Comparison of ENCODE assay signal across 1 cellular context in the genomic region with DNA sequence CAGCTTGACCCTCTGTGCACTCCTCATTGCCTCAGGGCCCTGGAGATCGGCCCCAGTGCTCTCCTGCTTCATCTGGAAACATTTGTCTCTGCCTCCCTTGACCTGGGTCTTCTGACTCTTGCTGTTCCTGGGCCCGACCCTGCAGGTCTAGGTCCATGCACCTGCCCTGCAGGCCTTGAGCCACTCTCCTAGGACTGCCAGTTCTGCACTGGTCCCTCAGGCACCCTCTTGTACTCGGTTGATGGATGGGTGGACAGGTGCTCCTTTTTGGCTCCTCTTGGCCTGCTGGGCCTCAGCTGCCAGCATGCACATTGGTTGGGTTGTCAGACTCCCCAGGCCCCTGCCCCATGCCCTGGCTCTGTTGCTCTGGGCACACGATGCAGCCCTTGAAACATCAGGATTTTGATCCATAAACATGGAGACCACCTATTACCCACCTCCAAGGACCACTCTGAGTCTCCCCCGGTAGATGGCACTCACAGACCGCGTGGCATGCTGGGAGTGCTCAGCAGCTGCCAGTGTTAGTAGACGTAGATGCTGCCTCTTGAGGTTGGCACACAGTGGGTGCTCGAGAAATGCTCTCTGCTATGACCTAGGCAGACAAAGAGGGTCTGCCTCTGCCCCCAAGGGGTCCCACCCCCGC.
TF ChIP-seq lines count a peak whose summit lies in the region.

No MANE protein-coding gene starts in this region.

TF ChIP-seq in H1, 55 proteins besides CTCF, POLR2A, EP300 and RAD21:
- TF ChIP-seq ATF3 (IDR thresholded peaks at IDR 0.05; ENCODE audit: insufficient read depth, low read depth, low read length) (no peak), TAF7 (optimal IDR thresholded peaks at IDR 0.05; ENCODE audit: borderline replicate concordance, low read depth, low read length) (no peak), RNF2 (IDR thresholded peaks at IDR 0.05; ENCODE audit: borderline replicate concordance, low read depth, low read length, missing control alignments, poor library complexity, severe bottlenecking) (no peak), MAFK (IDR thresholded peaks at IDR 0.05; ENCODE audit: low read depth, low read length) (no peak), SAP30 (IDR thresholded peaks at IDR 0.05; ENCODE audit: insufficient read depth, insufficient replicate concordance, low read length) (no peak), CBX8 (IDR thresholded peaks at IDR 0.05; ENCODE audit: borderline replicate concordance, low read depth, low read length) (no peak), RFX5 (IDR thresholded peaks at IDR 0.05; ENCODE audit: borderline replicate concordance, low read depth, low read length) (no peak), USF2 (IDR thresholded peaks at IDR 0.05; ENCODE audit: low read length) (no peak), EGR1 (IDR thresholded peaks at IDR 0.05; ENCODE audit: borderline replicate concordance, low read depth, low read length) (no peak), POU5F1 (IDR thresholded peaks at IDR 0.05; ENCODE audit: low read depth, low read length) (no peak), CEBPB (IDR thresholded peaks at IDR 0.05; ENCODE audit: low read depth, low read length) (no peak), BCL11A (IDR thresholded peaks at IDR 0.05; ENCODE audit: low read depth in 2 of 2, low read length in 2 of 2) (no peak), EZH2 (IDR thresholded peaks at IDR 0.05; ENCODE audit: low read depth, low read length, severe bottlenecking) (no peak)
- TF ChIP-seq, protein P1, sequence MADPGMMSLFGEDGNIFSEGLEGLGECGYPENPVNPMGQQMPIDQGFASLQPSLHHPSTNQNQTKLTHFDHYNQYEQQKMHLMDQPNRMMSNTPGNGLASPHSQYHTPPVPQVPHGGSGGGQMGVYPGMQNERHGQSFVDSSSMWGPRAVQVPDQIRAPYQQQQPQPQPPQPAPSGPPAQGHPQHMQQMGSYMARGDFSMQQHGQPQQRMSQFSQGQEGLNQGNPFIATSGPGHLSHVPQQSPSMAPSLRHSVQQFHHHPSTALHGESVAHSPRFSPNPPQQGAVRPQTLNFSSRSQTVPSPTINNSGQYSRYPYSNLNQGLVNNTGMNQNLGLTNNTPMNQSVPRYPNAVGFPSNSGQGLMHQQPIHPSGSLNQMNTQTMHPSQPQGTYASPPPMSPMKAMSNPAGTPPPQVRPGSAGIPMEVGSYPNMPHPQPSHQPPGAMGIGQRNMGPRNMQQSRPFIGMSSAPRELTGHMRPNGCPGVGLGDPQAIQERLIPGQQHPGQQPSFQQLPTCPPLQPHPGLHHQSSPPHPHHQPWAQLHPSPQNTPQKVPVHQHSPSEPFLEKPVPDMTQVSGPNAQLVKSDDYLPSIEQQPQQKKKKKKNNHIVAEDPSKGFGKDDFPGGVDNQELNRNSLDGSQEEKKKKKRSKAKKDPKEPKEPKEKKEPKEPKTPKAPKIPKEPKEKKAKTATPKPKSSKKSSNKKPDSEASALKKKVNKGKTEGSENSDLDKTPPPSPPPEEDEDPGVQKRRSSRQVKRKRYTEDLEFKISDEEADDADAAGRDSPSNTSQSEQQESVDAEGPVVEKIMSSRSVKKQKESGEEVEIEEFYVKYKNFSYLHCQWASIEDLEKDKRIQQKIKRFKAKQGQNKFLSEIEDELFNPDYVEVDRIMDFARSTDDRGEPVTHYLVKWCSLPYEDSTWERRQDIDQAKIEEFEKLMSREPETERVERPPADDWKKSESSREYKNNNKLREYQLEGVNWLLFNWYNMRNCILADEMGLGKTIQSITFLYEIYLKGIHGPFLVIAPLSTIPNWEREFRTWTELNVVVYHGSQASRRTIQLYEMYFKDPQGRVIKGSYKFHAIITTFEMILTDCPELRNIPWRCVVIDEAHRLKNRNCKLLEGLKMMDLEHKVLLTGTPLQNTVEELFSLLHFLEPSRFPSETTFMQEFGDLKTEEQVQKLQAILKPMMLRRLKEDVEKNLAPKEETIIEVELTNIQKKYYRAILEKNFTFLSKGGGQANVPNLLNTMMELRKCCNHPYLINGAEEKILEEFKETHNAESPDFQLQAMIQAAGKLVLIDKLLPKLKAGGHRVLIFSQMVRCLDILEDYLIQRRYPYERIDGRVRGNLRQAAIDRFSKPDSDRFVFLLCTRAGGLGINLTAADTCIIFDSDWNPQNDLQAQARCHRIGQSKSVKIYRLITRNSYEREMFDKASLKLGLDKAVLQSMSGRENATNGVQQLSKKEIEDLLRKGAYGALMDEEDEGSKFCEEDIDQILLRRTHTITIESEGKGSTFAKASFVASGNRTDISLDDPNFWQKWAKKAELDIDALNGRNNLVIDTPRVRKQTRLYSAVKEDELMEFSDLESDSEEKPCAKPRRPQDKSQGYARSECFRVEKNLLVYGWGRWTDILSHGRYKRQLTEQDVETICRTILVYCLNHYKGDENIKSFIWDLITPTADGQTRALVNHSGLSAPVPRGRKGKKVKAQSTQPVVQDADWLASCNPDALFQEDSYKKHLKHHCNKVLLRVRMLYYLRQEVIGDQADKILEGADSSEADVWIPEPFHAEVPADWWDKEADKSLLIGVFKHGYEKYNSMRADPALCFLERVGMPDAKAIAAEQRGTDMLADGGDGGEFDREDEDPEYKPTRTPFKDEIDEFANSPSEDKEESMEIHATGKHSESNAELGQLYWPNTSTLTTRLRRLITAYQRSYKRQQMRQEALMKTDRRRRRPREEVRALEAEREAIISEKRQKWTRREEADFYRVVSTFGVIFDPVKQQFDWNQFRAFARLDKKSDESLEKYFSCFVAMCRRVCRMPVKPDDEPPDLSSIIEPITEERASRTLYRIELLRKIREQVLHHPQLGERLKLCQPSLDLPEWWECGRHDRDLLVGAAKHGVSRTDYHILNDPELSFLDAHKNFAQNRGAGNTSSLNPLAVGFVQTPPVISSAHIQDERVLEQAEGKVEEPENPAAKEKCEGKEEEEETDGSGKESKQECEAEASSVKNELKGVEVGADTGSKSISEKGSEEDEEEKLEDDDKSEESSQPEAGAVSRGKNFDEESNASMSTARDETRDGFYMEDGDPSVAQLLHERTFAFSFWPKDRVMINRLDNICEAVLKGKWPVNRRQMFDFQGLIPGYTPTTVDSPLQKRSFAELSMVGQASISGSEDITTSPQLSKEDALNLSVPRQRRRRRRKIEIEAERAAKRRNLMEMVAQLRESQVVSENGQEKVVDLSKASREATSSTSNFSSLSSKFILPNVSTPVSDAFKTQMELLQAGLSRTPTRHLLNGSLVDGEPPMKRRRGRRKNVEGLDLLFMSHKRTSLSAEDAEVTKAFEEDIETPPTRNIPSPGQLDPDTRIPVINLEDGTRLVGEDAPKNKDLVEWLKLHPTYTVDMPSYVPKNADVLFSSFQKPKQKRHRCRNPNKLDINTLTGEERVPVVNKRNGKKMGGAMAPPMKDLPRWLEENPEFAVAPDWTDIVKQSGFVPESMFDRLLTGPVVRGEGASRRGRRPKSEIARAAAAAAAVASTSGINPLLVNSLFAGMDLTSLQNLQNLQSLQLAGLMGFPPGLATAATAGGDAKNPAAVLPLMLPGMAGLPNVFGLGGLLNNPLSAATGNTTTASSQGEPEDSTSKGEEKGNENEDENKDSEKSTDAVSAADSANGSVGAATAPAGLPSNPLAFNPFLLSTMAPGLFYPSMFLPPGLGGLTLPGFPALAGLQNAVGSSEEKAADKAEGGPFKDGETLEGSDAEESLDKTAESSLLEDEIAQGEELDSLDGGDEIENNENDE (IDR thresholded peaks at IDR 0.05; ENCODE audit: insufficient replicate concordance, low read length) = no peak
